Comparison of ENCODE assay signal across 34 cellular contexts in genomic region chr19:1392939-1393530, GRCh38.
"Had no signal": no experiment of that assay in that cellular context is flagged by ENCODE, and none has a peak within 500 bp of the region (broad histone marks: within the 10 kb centered on the region; RNA-seq: fewer than 3 reads in every experiment).

No MANE protein-coding gene starts in this region.

- H3K4me3 ChIP-seq: adrenal gland, PC-9 had no signal

- H3K27me3 ChIP-seq: adrenal gland had no signal

- ATAC-seq: activated naive CD4-positive, alpha-beta T cell treated with anti-CD3 and anti-CD28 coated beads, Interleukin-2, amount 50 U/mL, for 72 hours; activated T-cell treated with anti-CD3 and anti-CD28 coated beads, Interleukin-2, amount 50 U/mL, for 4 hours had no signal

- H3K4me1 ChIP-seq: adrenal gland had no signal

- H3K9me3 ChIP-seq: adrenal gland had no signal

- H3K27ac ChIP-seq: adrenal gland, PC-9, VCaP had no signal

- DNase-seq: activated B cell treated with CpG ODN at 0.5 μM for 24 hours; activated CD4-positive, alpha-beta memory T cell treated with anti-CD3 and anti-CD28 coated beads for 36 hours; activated CD4-positive, alpha-beta T cell treated with anti-CD3 and anti-CD28 coated beads for 4 hours; activated CD4-positive, alpha-beta T cell treated with anti-CD3 and anti-CD28 coated beads, Interleukin-2, amount 50 U/mL, for 1 hour; activated CD4-positive, CD25-positive, alpha-beta regulatory T cell treated with anti-CD3 and anti-CD28 coated beads, Interleukin-2, amount 50 U/mL, for 72 hours; activated CD8-positive, alpha-beta memory T cell treated with anti-CD3 and anti-CD28 coated beads, Interleukin-2, amount 50 U/mL, for 4 hours; activated gamma-delta T cell treated with Interleukin-2 at 50 U/mL for 16 hours; activated naive CD4-positive, alpha-beta T cell treated with anti-CD3 and anti-CD28 coated beads for 36 hours; activated T-cell treated with anti-CD3 and anti-CD28 coated beads for 4 hours; activated T-cell treated with anti-CD3 and anti-CD28 coated beads, Interleukin-2, amount 50 U/mL, for 4 hours; adrenal gland; anterior cingulate cortex; caudate nucleus; cerebellar nuclear complex; NCI-H1092 treated with DMSO at 0.1 percent for 48 hours; NCI-H1417; NCI-H146; NCI-H187; NCI-H2029 treated with DMSO at 0.1 percent for 48 hours; NCI-H2107; NCI-H2171; NCI-H510A; NCI-H526; NCI-H748 treated with DMSO at 0.1 percent for 48 hours; NK-92 treated with Interleukin-12 subunit alpha and Interleukin-12 subunit beta, amount 100 ng/mL, for 24 hours; PC-9; SW 1271; T-helper 1 cell; T-helper 2 cell; T-helper 9 cell had no signal

- FAIRE-seq: bronchial epithelial cell, RCC 7860 had no signal
